8 cellular contexts compared by ENCODE assay signal in the genomic region with DNA sequence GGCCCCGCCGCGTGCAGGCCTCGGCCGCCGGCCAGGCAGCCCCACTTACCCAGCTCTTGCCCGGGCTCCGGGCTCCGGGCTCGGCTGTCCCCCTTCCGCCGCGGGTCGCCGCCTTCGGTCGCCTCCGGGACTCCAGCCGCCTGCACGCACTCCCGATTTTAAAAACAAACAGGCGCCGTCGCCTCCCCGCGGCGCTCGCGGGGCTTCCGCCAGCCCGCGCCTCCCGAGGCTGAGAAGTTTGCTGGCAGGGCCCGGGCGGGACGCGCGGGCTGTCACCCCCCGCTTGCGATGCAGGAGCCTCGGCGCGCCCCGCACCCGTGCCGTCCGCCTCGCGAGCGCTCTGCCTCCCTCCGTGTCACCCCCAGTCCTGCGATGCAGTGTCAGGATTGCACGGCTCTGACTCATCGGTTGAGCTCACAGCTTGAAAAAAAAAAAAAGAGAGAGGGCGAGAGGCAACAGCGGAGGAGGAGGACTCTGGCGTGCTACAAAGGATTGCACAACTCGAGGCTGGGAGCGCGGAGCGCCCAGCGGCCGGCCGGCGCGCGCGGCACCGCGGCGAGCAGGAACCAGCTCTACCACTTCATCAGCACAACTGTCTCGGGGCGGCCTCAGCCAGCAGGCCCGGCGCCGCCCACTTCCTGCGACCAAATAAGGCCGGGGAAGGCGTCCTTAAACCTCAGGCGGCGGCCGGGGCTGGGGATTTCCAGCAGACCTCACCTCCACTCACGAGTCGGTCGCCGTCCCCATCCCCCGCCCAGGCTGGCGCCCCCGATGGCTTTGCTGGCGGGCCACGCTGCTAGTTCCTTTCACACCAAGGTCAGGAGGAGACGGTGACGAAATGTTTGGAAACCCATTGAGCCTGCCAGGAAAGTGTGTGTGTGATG. TPM values are rescaled to one million over a fixed set of nuclear protein-coding genes. Genes with fewer than 3 reads are reported as not detected.
DNase-seq lines count a peak whose midpoint lies in the region; ATAC-seq and TF ChIP-seq lines count a peak whose summit lies in the region.

No MANE protein-coding gene starts in this region.

- H3K4me1 Mint-ChIP-seq in activated naive CD8-positive, alpha-beta T cell (ENCODE audit: low read depth) = peaks cover 80% of the 10 kb centered on the region
- peaks cover 10% of the 10 kb centered on the region for H3K4me1 Mint-ChIP-seq in glutamatergic neuron (ENCODE audit: low read depth, unreplicated experiment)
- H3K4me1 Mint-ChIP-seq in osteocyte (ENCODE audit: unreplicated experiment) = peaks cover 73% of the 10 kb centered on the region

- DNase-seq in NCI-H1105 (lab: John Stamatoyannopoulos, UW) (peak; percentile 94), glutamatergic neuron (peak; percentile 92), osteocyte (ENCODE audit: extremely low spot score, unreplicated experiment) (peak; percentile 98), thoracic aorta (ENCODE audit: low spot score) (peak; percentile 93)

- peak overlapping the region; percentile 99 for H3K27ac Mint-ChIP-seq in activated naive CD8-positive, alpha-beta T cell
- H3K27ac Mint-ChIP-seq in glutamatergic neuron (ENCODE audit: unreplicated experiment) (peak overlapping the region; percentile 75), osteocyte (ENCODE audit: unreplicated experiment) (peak overlapping the region; percentile 99)

- H3K27ac ChIP-seq in thoracic aorta = peak overlapping the region; percentile 97 to 99

- H3K4me3 ChIP-seq in thoracic aorta = peak overlapping the region; percentile 88

- H3K36me3 ChIP-seq in thoracic aorta = no peaks in the 10 kb centered on the region

- H3K4me1 ChIP-seq in thoracic aorta (ENCODE audit: control insufficient read depth in 1 of 2, low read depth in 2 of 2) = peaks cover 65 to 86% of the 10 kb centered on the region in 2 donors

- H3K9me3 ChIP-seq in thoracic aorta = no peaks in the 10 kb centered on the region

- TF ChIP-seq CTCF in GM12872 (IDR thresholded peaks at IDR 0.05; ENCODE audit: insufficient read depth, low read depth, low read length) (0 out of 3 replicates have a peak, but pooled peaks have one; percentile 2), glutamatergic neuron (IDR thresholded peaks at IDR 0.05; ENCODE audit: partially characterized antibody, unreplicated experiment) (peak; percentile 37), osteocyte (IDR thresholded peaks at IDR 0.05) (no peak), thoracic aorta (IDR thresholded peaks at IDR 0.05) (peak; percentile 50)

- H3K4me3 Mint-ChIP-seq in activated naive CD8-positive, alpha-beta T cell = peak overlapping the region; percentile 89
- H3K4me3 Mint-ChIP-seq in glutamatergic neuron (ENCODE audit: unreplicated experiment) (peak overlapping the region; percentile 89), osteocyte (ENCODE audit: unreplicated experiment) (peak overlapping the region; percentile 80)

- ATAC-seq in HG02642 (IDR thresholded peaks at IDR 0.05; ENCODE audit: poor library complexity, unreplicated experiment) (peak; percentile 65), SK-N-SH treated with all-trans-retinoic acid at 6 μM for 48 hours (peak; percentile 94), thoracic aorta (ENCODE audit: insufficient number of reproducible peaks, low FRiP score, low read depth) (peak; percentile 83)

- H3K36me3 Mint-ChIP-seq in activated naive CD8-positive, alpha-beta T cell = no peaks in the 10 kb centered on the region
- no peaks in the 10 kb centered on the region for H3K36me3 Mint-ChIP-seq in glutamatergic neuron (ENCODE audit: unreplicated experiment)
- H3K36me3 Mint-ChIP-seq in osteocyte (ENCODE audit: unreplicated experiment) = no peaks in the 10 kb centered on the region

- no peaks in the 10 kb centered on the region for H3K27me3 Mint-ChIP-seq in activated naive CD8-positive, alpha-beta T cell
- H3K27me3 Mint-ChIP-seq in glutamatergic neuron (ENCODE audit: unreplicated experiment) = peaks cover 8% of the 10 kb centered on the region
- no peaks in the 10 kb centered on the region for H3K27me3 Mint-ChIP-seq in osteocyte (ENCODE audit: unreplicated experiment)

- H3K27me3 ChIP-seq in thoracic aorta (replicated peaks; ENCODE audit: insufficient read depth) = no peaks in the 10 kb centered on the region

- no peaks in the 10 kb centered on the region for H3K9me3 Mint-ChIP-seq in activated naive CD8-positive, alpha-beta T cell (ENCODE audit: low read depth)
- H3K9me3 Mint-ChIP-seq in glutamatergic neuron (ENCODE audit: unreplicated experiment) (peaks cover 3% of the 10 kb centered on the region), osteocyte (ENCODE audit: unreplicated experiment) (no peaks in the 10 kb centered on the region)

TF ChIP-seq in SK-N-SH treated with all-trans-retinoic acid at 6 μM for 48 hours, 23 proteins besides CTCF, POLR2A, EP300 and RAD21:
- TF ChIP-seq OSR1 (CRISPR knock-in tag; IDR thresholded peaks at IDR 0.05) = no peak
- no peak for TF ChIP-seq ZFP30 (CRISPR knock-in tag; IDR thresholded peaks at IDR 0.05)

RNA-seq across cellular contexts. Expression of a gene that starts 45.8 kb away (rescaled TPM):
- total RNA-seq in glutamatergic neuron (ENCODE audit: unreplicated experiment) = 145 TPM
- 81.4 and 81.8 TPM in 2 replicates for total RNA-seq in osteocyte
- total RNA-seq in thoracic aorta = 10 to 100 TPM; 27.3 to 37.4 TPM

Comparison
In these comparisons a context has a peak if more than half of its experiments do, and no peak if none do; other contexts are left out.
1. Peak in every context shown above with its lines: DNase-seq, ATAC-seq, H3K4me3 ChIP-seq and H3K27ac ChIP-seq.